ENCODE assay signal across 1 cellular context in genomic region chr9:136202449-136203405, GRCh38.
A peak's percentile ranks its signal among the peaks of the same experiment; 100 is the strongest.
TF ChIP-seq lines count a peak whose summit lies in the region.

No MANE protein-coding gene starts in this region.

TF ChIP-seq in endothelial cell of umbilical vein, 7 proteins besides CTCF, POLR2A, EP300 and RAD21:
- TF ChIP-seq EZH2 (IDR thresholded peaks at IDR 0.05; ENCODE audit: borderline replicate concordance, low read depth, low read length, severe bottlenecking) (peak; percentile 10), POLR2AphosphoS5 (IDR thresholded peaks at IDR 0.05; ENCODE audit: insufficient read depth, low read depth, low read length) (no peak)
TF ChIP-seq in endothelial cell of umbilical vein: peak in this region for 1.
